Comparison of ENCODE assay signal across 10 cellular contexts in genomic region chr22:37740455-37741311, GRCh38. TPM values are rescaled to one million over a fixed set of nuclear protein-coding genes. Genes with fewer than 3 reads are reported as not detected.
DNase-seq lines count a peak whose midpoint lies in the region; ATAC-seq, FAIRE-seq and TF ChIP-seq lines count a peak whose summit lies in the region.
"Had no signal": no experiment of that assay in that cellular context is flagged by ENCODE, and none has a peak within 500 bp of the region (broad histone marks: within the 10 kb centered on the region; RNA-seq: fewer than 3 reads in every experiment).

No MANE protein-coding gene starts in this region.

- FAIRE-seq in HepG2 (lab: Jason Lieb, UNC): no peak

- no peaks in the 10 kb centered on the region for H4K20me1 ChIP-seq in HepG2 (ENCODE audit: insufficient read depth, low read length)
- H4K20me1 ChIP-seq in mammary epithelial cell (ENCODE audit: insufficient read depth, low read length): no peaks in the 10 kb centered on the region

- no peak for TF ChIP-seq EP300 in HepG2 (IDR thresholded peaks at IDR 0.05; ENCODE audit: low read depth in 2 of 2, low read length in 2 of 2)
- TF ChIP-seq EP300 in HepG2 (CRISPR knock-in tag; IDR thresholded peaks at IDR 0.05; ENCODE audit: borderline replicate concordance): no peak

- H3K4me3 ChIP-seq in HepG2 (replicated peaks in 1 of 3; ENCODE audit: insufficient read depth in 1 of 3, low read depth in 2 of 3, low read length in 3 of 3) (peak overlapping the region in 1 of 3 experiments; percentile 11; a peak in 1 of 6 replicates), right lobe of liver (no peak overlapping the region), mammary epithelial cell (replicated peaks in 1 of 3; ENCODE audit: insufficient read depth in 1 of 3, low read depth in 2 of 3, low read length in 3 of 3) (no peak overlapping the region), neutrophil (ENCODE audit: low read depth in 1 of 2, low read length in 1 of 2) (peak overlapping the region; percentile 53 to 56), vagina (no peak overlapping the region)

- no peak for TF ChIP-seq RAD21 in HepG2 (CRISPR knock-in tag; IDR thresholded peaks at IDR 0.05)

- peak overlapping the region; percentile 37 for H3K4me2 ChIP-seq in HepG2 (ENCODE audit: low read depth, low read length)
- no peak overlapping the region for H3K4me2 ChIP-seq in mammary epithelial cell (ENCODE audit: insufficient read depth, low read depth, low read length)

- POLR2A ChIA-PET in HepG2 (lab: Yijun Ruan, JAX): interaction anchor here (0.5 to 1.5 kb wide), 12 partner anchors 10 to 132 kb away, joined by 3 to 8 read pairs (median 4); partner anchors contain the start of genes GGA1 and PDXP

- no TSS peak for BruUV-seq in HepG2 (replicated peaks; lab: Mats Ljungman, UMichigan)
- BruUV-seq in mammary epithelial cell (replicated peaks; lab: Mats Ljungman, UMichigan): no TSS peak

- TF ChIP-seq POLR2A in HepG2 (IDR thresholded peaks at IDR 0.05; ENCODE audit: insufficient read depth in 1 of 2, low read depth in 2 of 2, low read length in 2 of 2) (no peak), right lobe of liver (IDR thresholded peaks at IDR 0.05) (no peak), vagina (IDR thresholded peaks at IDR 0.05) (no peak)

- H3K9me3 ChIP-seq in HepG2 (ENCODE audit: low read length) (no peaks in the 10 kb centered on the region), right lobe of liver (no peaks in the 10 kb centered on the region), mammary epithelial cell (replicated peaks; ENCODE audit: insufficient read depth, low read length) (no peaks in the 10 kb centered on the region), neutrophil (no peaks in the 10 kb centered on the region), vagina (no peaks in the 10 kb centered on the region)

- CTCF ChIA-PET in HepG2 (lab: Yijun Ruan, JAX; ENCODE audit: low intra/inter-chr PET ratio, low total read pairs): no interaction called here
- CTCF ChIA-PET in mammary epithelial cell (lab: Charles Lee; ENCODE audit: low non-redundant PET): interaction anchor here (0.7 kb wide), 1 partner anchor 59 kb away, joined by 5 read pairs; no protein-coding TSS in a partner anchor

- H3K79me2 ChIP-seq in HepG2 (ENCODE audit: insufficient read depth, low read length) (no peaks in the 10 kb centered on the region), mammary epithelial cell (ENCODE audit: insufficient read depth, low read length) (peaks cover 7% of the 10 kb centered on the region)

- no peak for TF ChIP-seq CTCF in HepG2 (CRISPR knock-in tag; IDR thresholded peaks at IDR 0.05)
- TF ChIP-seq CTCF in right lobe of liver (IDR thresholded peaks at IDR 0.05): no peak
- no peak for TF ChIP-seq CTCF in mammary epithelial cell (conservative IDR thresholded peaks at IDR 0.05 in 1 of 2, IDR thresholded peaks at IDR 0.05 in 1 of 2; ENCODE audit: extremely low read depth in 1 of 2, insufficient read depth in 1 of 2, low read depth in 1 of 2, low read length in 2 of 2)
- no peak for TF ChIP-seq CTCF in neutrophil (IDR thresholded peaks at IDR 0.05)
- no peak for TF ChIP-seq CTCF in vagina (IDR thresholded peaks at IDR 0.05)

- H2AFZ ChIP-seq in HepG2 (ENCODE audit: low read length) (no peak overlapping the region), mammary epithelial cell (ENCODE audit: low read depth, low read length) (no peak overlapping the region)

- no peak for DNase-seq in HepG2 (ENCODE audit: low spot score)
- DNase-seq in right lobe of liver: no peak
- peak; percentile 56 for DNase-seq in mammary epithelial cell
- no peak for DNase-seq in vagina (ENCODE audit: extremely low spot score in 2 of 2)
- DNase-seq in NCI-H2227 (lab: John Stamatoyannopoulos, UW; ENCODE audit: unreplicated experiment): no peak
- no peak for DNase-seq in stimulated activated CD4-positive, alpha-beta T cell treated with anti-CD3 and anti-CD28 coated beads, Interleukin-1b, Interleukin-23, amount 100 ng/mL, for 48 hours

- H3K9ac ChIP-seq in HepG2 (ENCODE audit: insufficient read depth, low read depth, low read length): no peak overlapping the region
- H3K9ac ChIP-seq in mammary epithelial cell (ENCODE audit: insufficient read depth, low read length): no peak overlapping the region

- H3K4me1 ChIP-seq in HepG2 (ENCODE audit: insufficient read depth, low read length) (peaks cover 61% of the 10 kb centered on the region), right lobe of liver (peaks cover 0 to 11% (median 4%) of the 10 kb centered on the region in 4 donors), mammary epithelial cell (ENCODE audit: insufficient read depth, low read length) (peaks cover 48% of the 10 kb centered on the region), neutrophil (ENCODE audit: control insufficient read depth in 1 of 2, insufficient read depth in 1 of 2, low read depth in 1 of 2, low read length in 1 of 2) (peaks cover 82 to 84% of the 10 kb centered on the region in 2 experiments), vagina (peaks cover 54% of the 10 kb centered on the region)

- intact Hi-C loops in HepG2 (cut with micrococcal nuclease; ENCODE audit: unreplicated experiment) (loop anchor here (10.0 kb wide), 1 partner anchor 124 kb away; no protein-coding TSS in a partner anchor), right lobe of liver (cut with DNase I) (no loop called here), mammary epithelial cell (cut with micrococcal nuclease) (loop anchor here (5.0 kb wide), 1 partner anchor 37 kb away; no protein-coding TSS in a partner anchor), vagina (cut with DNase I) (no loop called here)

- ATAC-seq in HepG2 (peak; percentile 26), right lobe of liver (no peak), esophagus mucosa (no peak)
- ATAC-seq: Panc1 had no signal

- H3K27ac ChIP-seq in HepG2 (ENCODE audit: extremely low read length, insufficient read depth, low read length): no peak overlapping the region
- no peak overlapping the region for H3K27ac ChIP-seq in right lobe of liver
- no peak overlapping the region for H3K27ac ChIP-seq in mammary epithelial cell (ENCODE audit: insufficient read depth, low read depth, low read length)
- H3K27ac ChIP-seq in neutrophil: peak overlapping the region; percentile 96
- H3K27ac ChIP-seq in vagina: peak overlapping the region; percentile 81
- H3K27ac ChIP-seq: C4-2B had no signal

- no peaks in the 10 kb centered on the region for H3K36me3 ChIP-seq in HepG2 (replicated peaks in 1 of 2; ENCODE audit: control insufficient read depth in 1 of 2, insufficient read depth in 2 of 2, low read length in 2 of 2)
- no peaks in the 10 kb centered on the region for H3K36me3 ChIP-seq in right lobe of liver
- no peaks in the 10 kb centered on the region for H3K36me3 ChIP-seq in mammary epithelial cell (ENCODE audit: insufficient read depth, low read length)
- peaks cover 10% of the 10 kb centered on the region for H3K36me3 ChIP-seq in neutrophil
- no peaks in the 10 kb centered on the region for H3K36me3 ChIP-seq in vagina

- no peaks in the 10 kb centered on the region for H3K27me3 ChIP-seq in HepG2 (ENCODE audit: control insufficient read depth in 1 of 2, insufficient read depth in 2 of 2, low read length in 2 of 2)
- no peaks in the 10 kb centered on the region for H3K27me3 ChIP-seq in right lobe of liver
- H3K27me3 ChIP-seq in mammary epithelial cell (ENCODE audit: insufficient read depth, low read length): no peaks in the 10 kb centered on the region
- no peaks in the 10 kb centered on the region for H3K27me3 ChIP-seq in neutrophil
- no peaks in the 10 kb centered on the region for H3K27me3 ChIP-seq in vagina

- dilution Hi-C loops in mammary epithelial cell (cut with HindIII; ENCODE audit: low sequenced_read_pairs): loop anchor here (10.0 kb wide), 1 partner anchor 416 kb away; no protein-coding TSS in a partner anchor

- 70% methylated on average over 21 of the region's 22 CpGs for whole genome bisulfite sequencing in HepG2 (ENCODE audit: low lambda C conversion rate)
- WGBS in right lobe of liver (ENCODE audit: insufficient coverage, low coverage, low lambda C conversion rate, missing lambda C conversion rate): 58% methylated on average over 11 of the region's 22 CpGs
- WGBS in mammary epithelial cell (ENCODE audit: low coverage, missing lambda C conversion rate): 46% methylated on average over 21 of the region's 22 CpGs

- in situ Hi-C loops in HepG2 (cut with HindIII; ENCODE audit: extremely low pct_ligation_motif_present, low pct_unique_long_range_greater_than_20kb): no loop called here
- in situ Hi-C loops in mammary epithelial cell (cut with MboI; ENCODE audit: low sequenced_read_pairs in 2 of 2): no loop called here

RNA-seq across cellular contexts. Expression of gene TRIOBP, which starts 43.8 kb away (rescaled TPM):
- total RNA-seq in HepG2 (2016; rRNA removed; fragmentation: Illumina TruSeq; extraction: Trizol): 11.3 and 15.4 TPM in 2 replicates
- 7.1 and 8.1 TPM in 2 replicates for total RNA-seq in HepG2 (2016; cell fraction: cytosol; rRNA removed; fragmentation: Illumina TruSeq; extraction: Trizol; ENCODE audit: low read depth)
- total RNA-seq in HepG2 (2016; cell fraction: insoluble cytoplasmic fraction; rRNA removed; fragmentation: Illumina TruSeq; extraction: Trizol): 10.9 and 14.5 TPM in 2 replicates
- 15.0 and 16.4 TPM in 2 replicates for total RNA-seq in HepG2 (2016; cell fraction: membrane; rRNA removed; fragmentation: Illumina TruSeq; extraction: Trizol)
- 12.3 and 18.6 TPM in 2 replicates for total RNA-seq in HepG2 (2016; cell fraction: nucleus; rRNA removed; fragmentation: Illumina TruSeq; extraction: Trizol)
- 6.1 and 10.1 TPM in 2 replicates for polyA plus RNA-seq in HepG2 (2011; rRNA removed)
- 5.6 and 8.0 TPM in 2 replicates for polyA plus RNA-seq in HepG2 (2011; cell fraction: cytosol; rRNA removed)
- 19.7 and 19.9 TPM in 2 replicates for polyA plus RNA-seq in HepG2 (2011; cell fraction: nucleus; rRNA removed)
- 7.0 TPM in 2 replicates for polyA plus RNA-seq in HepG2 (2012)
- polyA plus RNA-seq in HepG2 (2016; cell fraction: cytosol; fragmentation: Illumina TruSeq; extraction: Trizol; ENCODE audit: low read depth): 7.6 and 8.0 TPM in 2 replicates
- 12.7 and 16.2 TPM in 2 replicates for polyA plus RNA-seq in HepG2 (2016; cell fraction: insoluble cytoplasmic fraction; fragmentation: Illumina TruSeq; extraction: Trizol; ENCODE audit: low read depth)
- 12.7 and 14.1 TPM in 2 replicates for polyA plus RNA-seq in HepG2 (2016; cell fraction: membrane; fragmentation: Illumina TruSeq; extraction: Trizol; ENCODE audit: low read depth)
- polyA plus RNA-seq in HepG2 (2016; cell fraction: nucleus; fragmentation: Illumina TruSeq; extraction: Trizol; ENCODE audit: insufficient read depth, low read depth): 21.7 and 21.8 TPM in 2 replicates
- 23.8 and 48.7 TPM in 2 replicates for polyA minus RNA-seq in HepG2 (2011; rRNA and poly(A)+ RNA removed; ENCODE audit: low replicate concordance)
- 4.7 and 7.0 TPM in 2 replicates for polyA minus RNA-seq in HepG2 (2011; cell fraction: cytosol; rRNA and poly(A)+ RNA removed)
- polyA minus RNA-seq in HepG2 (2011; cell fraction: nucleus; rRNA and poly(A)+ RNA removed): 13.6 and 16.2 TPM in 2 replicates
- total RNA-seq in right lobe of liver: 10 to 100 TPM; 11.7 to 22.8 (median 20.7) TPM
- total RNA-seq in mammary epithelial cell: 100 to 1,000 TPM; 117 to 138 TPM
- polyA plus RNA-seq in mammary epithelial cell: 34.2 TPM
- 75.7 TPM for polyA minus RNA-seq in mammary epithelial cell
- total RNA-seq in vagina: 108 TPM
- total RNA-seq in esophagus mucosa: 68.3 TPM

RNA-seq across cellular contexts. Expression of gene NOL12, which starts 54.5 kb away (rescaled TPM):
- total RNA-seq in HepG2 (2016; rRNA removed; fragmentation: Illumina TruSeq; extraction: Trizol) (27.5 and 31.4 TPM in 2 replicates), right lobe of liver (10 to 100 TPM in 2 of 6 experiments, 1 to 10 TPM in 4; 8.4 to 16.1 (median 9.4) TPM), mammary epithelial cell (10 to 100 TPM in 1 of 2 donors, 1 to 10 TPM in 1; 8.0 to 32.4 TPM), vagina (28.2 TPM), esophagus mucosa (32.8 TPM)
- total RNA-seq in HepG2 (2016; cell fraction: cytosol; rRNA removed; fragmentation: Illumina TruSeq; extraction: Trizol; ENCODE audit: low read depth): 16.8 and 19.1 TPM in 2 replicates
- total RNA-seq in HepG2 (2016; cell fraction: insoluble cytoplasmic fraction; rRNA removed; fragmentation: Illumina TruSeq; extraction: Trizol): 32.5 and 33.9 TPM in 2 replicates
- total RNA-seq in HepG2 (2016; cell fraction: membrane; rRNA removed; fragmentation: Illumina TruSeq; extraction: Trizol): 15.1 and 15.8 TPM in 2 replicates
- total RNA-seq in HepG2 (2016; cell fraction: nucleus; rRNA removed; fragmentation: Illumina TruSeq; extraction: Trizol): 16.0 and 18.3 TPM in 2 replicates
- polyA plus RNA-seq in HepG2 (2011; rRNA removed) (11.8 and 14.3 TPM in 2 replicates), mammary epithelial cell (21.2 TPM)
- polyA plus RNA-seq in HepG2 (2011; cell fraction: cytosol; rRNA removed): 10.6 and 13.4 TPM in 2 replicates
- 22.9 and 24.1 TPM in 2 replicates for polyA plus RNA-seq in HepG2 (2011; cell fraction: nucleus; rRNA removed)
- polyA plus RNA-seq in HepG2 (2012): 7.3 and 8.5 TPM in 2 replicates
- polyA plus RNA-seq in HepG2 (2016; cell fraction: cytosol; fragmentation: Illumina TruSeq; extraction: Trizol; ENCODE audit: low read depth): 11.0 and 12.6 TPM in 2 replicates
- 33.1 and 34.7 TPM in 2 replicates for polyA plus RNA-seq in HepG2 (2016; cell fraction: insoluble cytoplasmic fraction; fragmentation: Illumina TruSeq; extraction: Trizol; ENCODE audit: low read depth)
- 11.4 and 13.2 TPM in 2 replicates for polyA plus RNA-seq in HepG2 (2016; cell fraction: membrane; fragmentation: Illumina TruSeq; extraction: Trizol; ENCODE audit: low read depth)
- polyA plus RNA-seq in HepG2 (2016; cell fraction: nucleus; fragmentation: Illumina TruSeq; extraction: Trizol; ENCODE audit: insufficient read depth, low read depth): 32.5 and 32.7 TPM in 2 replicates
- polyA minus RNA-seq in HepG2 (2011; rRNA and poly(A)+ RNA removed; ENCODE audit: low replicate concordance): 17.5 and 18.0 TPM in 2 replicates
- 6.7 and 8.4 TPM in 2 replicates for polyA minus RNA-seq in HepG2 (2011; cell fraction: cytosol; rRNA and poly(A)+ RNA removed)
- polyA minus RNA-seq in HepG2 (2011; cell fraction: nucleus; rRNA and poly(A)+ RNA removed): 18.2 and 19.4 TPM in 2 replicates
- 11.9 TPM for polyA minus RNA-seq in mammary epithelial cell

Comparison
In these comparisons a context has a peak if more than half of its experiments do, and no peak if none do; other contexts are left out.
1. intact Hi-C loops: an anchor here in HepG2 (10.0 kb wide) and mammary epithelial cell (5.0 kb wide); none called in right lobe of liver and vagina.
2. H3K27ac ChIP-seq: peak in neutrophil (single experiment) and vagina (single experiment); none in HepG2 (single experiment), right lobe of liver (0 of 3) and mammary epithelial cell (single experiment).
3. H3K4me3 ChIP-seq: peak in neutrophil (2 of 2); none in right lobe of liver (0 of 3), mammary epithelial cell (0 of 3) and vagina (0 of 2).